In genomic region chr1:169487561-169487960, GRCh38 we compare ENCODE assay signal across 14 cellular contexts. TPM values are rescaled to one million over a fixed set of nuclear protein-coding genes. Genes with fewer than 3 reads are reported as not detected.
DNase-seq lines count a peak whose midpoint lies in the region; ATAC-seq and TF ChIP-seq lines count a peak whose summit lies in the region.
"Had no signal": no experiment of that assay in that cellular context is flagged by ENCODE, and none has a peak within 500 bp of the region (broad histone marks: within the 10 kb centered on the region; RNA-seq: fewer than 3 reads in every experiment).

No MANE protein-coding gene starts in this region.

- H3K27ac ChIP-seq in RWPE1, result peak overlapping the region; percentile 43; the same call in 1 of the 2 replicates
- H3K27ac ChIP-seq in smooth muscle cell (ENCODE audit: low read depth), result peak overlapping the region; percentile 99
- no peak overlapping the region for H3K27ac ChIP-seq in lower lobe of right lung

- H3K36me3 ChIP-seq in smooth muscle cell (ENCODE audit: low read depth) (no peaks in the 10 kb centered on the region), lower lobe of right lung (no peaks in the 10 kb centered on the region)
- H3K36me3 ChIP-seq: HAP-1 had no signal

- peak overlapping the region; percentile 82 for H3K4me2 ChIP-seq in smooth muscle cell

- no peak overlapping the region for H3K27ac Mint-ChIP-seq in natural killer cell treated with Interleukin-12 subunit alpha and Interleukin-12 subunit beta and Interleukin-15 and Interleukin-18, amount 100 ng/mL, for 72 hours
- H3K27ac Mint-ChIP-seq: effector memory CD8-positive, alpha-beta T cell had no signal

- DNase-seq in DMS53 (lab: John Stamatoyannopoulos, UW), result peak; percentile 74
- DNase-seq in DMS53 treated with DMSO at 0.1 percent for 48 hours (lab: John Stamatoyannopoulos, UW; ENCODE audit: unreplicated experiment), result no peak
- DNase-seq in RWPE1 (ENCODE audit: low spot score), result no peak
- DNase-seq in glomerular visceral epithelial cell (ENCODE audit: extremely low spot score), result peak; percentile 27
- DNase-seq in smooth muscle cell (lab: John Stamatoyannopoulos, UW; ENCODE audit: unreplicated experiment), result no peak
- DNase-seq in natural killer cell treated with Interleukin-12 subunit alpha and Interleukin-12 subunit beta and Interleukin-15 and Interleukin-18, amount 100 ng/mL, for 72 hours (ENCODE audit: low spot score), result no peak
- DNase-seq in lower lobe of right lung, result no peak
- DNase-seq in NCI-H524 (lab: John Stamatoyannopoulos, UW), result no peak
- DNase-seq: 8988T; COR-L47; effector memory CD8-positive, alpha-beta T cell; NCI-H1694 had no signal

- H3K4me1 Mint-ChIP-seq in natural killer cell treated with Interleukin-12 subunit alpha and Interleukin-12 subunit beta and Interleukin-15 and Interleukin-18, amount 100 ng/mL, for 72 hours (ENCODE audit: low read depth in 2 of 2), result peaks cover 31 to 33% of the 10 kb centered on the region in 2 donors

- POLR2A ChIA-PET in RWPE1 (lab: Yijun Ruan, JAX; ENCODE audit: low non-redundant PET), result no interaction called here

- H3K9me3 ChIP-seq in smooth muscle cell (replicated peaks; ENCODE audit: low read depth), result no peaks in the 10 kb centered on the region
- H3K9me3 ChIP-seq in lower lobe of right lung, result no peaks in the 10 kb centered on the region
- H3K9me3 ChIP-seq: HAP-1 had no signal

- TF ChIP-seq CTCF in RWPE1 (conservative IDR thresholded peaks at IDR 0.05; ENCODE audit: low read depth) (no peak), smooth muscle cell (IDR thresholded peaks at IDR 0.05; ENCODE audit: borderline replicate concordance, insufficient read depth, poor library complexity, severe bottlenecking) (no peak), lower lobe of right lung (IDR thresholded peaks at IDR 0.05) (no peak)

- H3F3A ChIP-seq in smooth muscle cell (ENCODE audit: low read depth), result peaks cover 8% of the 10 kb centered on the region

- H3K36me3 Mint-ChIP-seq in natural killer cell treated with Interleukin-12 subunit alpha and Interleukin-12 subunit beta and Interleukin-15 and Interleukin-18, amount 100 ng/mL, for 72 hours, result no peaks in the 10 kb centered on the region

- peaks cover 28% of the 10 kb centered on the region for H3K79me2 ChIP-seq in smooth muscle cell (ENCODE audit: low read depth)

- CTCF ChIA-PET in RWPE1 (lab: Yijun Ruan, JAX), result no interaction called here

- no peak for ATAC-seq in natural killer cell treated with Interleukin-12 subunit alpha and Interleukin-12 subunit beta and Interleukin-15 and Interleukin-18, amount 100 ng/mL, for 72 hours
- ATAC-seq in lower lobe of right lung, result no peak
- ATAC-seq: effector memory CD8-positive, alpha-beta T cell had no signal

- H3K4me3 ChIP-seq in smooth muscle cell (peak overlapping the region; percentile 89), lower lobe of right lung (no peak overlapping the region)
- H3K4me3 ChIP-seq: HAP-1, lung had no signal

- peak overlapping the region; percentile 95 for H3K9ac ChIP-seq in smooth muscle cell (ENCODE audit: low read depth)

- H3K4me1 ChIP-seq in smooth muscle cell (ENCODE audit: low read depth) (peaks cover 28% of the 10 kb centered on the region), lower lobe of right lung (peaks cover 30% of the 10 kb centered on the region)

- H3K4me3 Mint-ChIP-seq in natural killer cell treated with Interleukin-12 subunit alpha and Interleukin-12 subunit beta and Interleukin-15 and Interleukin-18, amount 100 ng/mL, for 72 hours, result no peak overlapping the region

- H3K9me3 Mint-ChIP-seq in natural killer cell treated with Interleukin-12 subunit alpha and Interleukin-12 subunit beta and Interleukin-15 and Interleukin-18, amount 100 ng/mL, for 72 hours, result no peaks in the 10 kb centered on the region
- H3K9me3 Mint-ChIP-seq: effector memory CD8-positive, alpha-beta T cell had no signal

- 58% methylated on average over 16 of the region's 16 CpGs for WGBS in smooth muscle cell (ENCODE audit: low lambda C conversion rate)

- peaks cover 0 to 3% of the 10 kb centered on the region in 2 donors for H3K27me3 Mint-ChIP-seq in natural killer cell treated with Interleukin-12 subunit alpha and Interleukin-12 subunit beta and Interleukin-15 and Interleukin-18, amount 100 ng/mL, for 72 hours

- intact Hi-C loops in lower lobe of right lung (cut with DNase I), result no loop called here

- H4K20me1 ChIP-seq in smooth muscle cell (ENCODE audit: low read depth), result peaks cover 27% of the 10 kb centered on the region

- H3K27me3 ChIP-seq in smooth muscle cell (ENCODE audit: low read depth), result no peaks in the 10 kb centered on the region
- H3K27me3 ChIP-seq in lower lobe of right lung (ENCODE audit: low read depth), result no peaks in the 10 kb centered on the region

- no peak overlapping the region for H2AFZ ChIP-seq in smooth muscle cell (ENCODE audit: low read depth)

RNA-seq across cellular contexts. Expression of gene SLC19A2, which starts 1.8 kb away (rescaled TPM):
- total RNA-seq in smooth muscle cell (59.4 and 65.2 TPM in 2 replicates), lower lobe of right lung (11.1 TPM)
- 12.3 and 15.1 TPM in 2 replicates for polyA plus RNA-seq in smooth muscle cell
- 1 to 10 TPM; 6.3 to 8.0 TPM for total RNA-seq in natural killer cell treated with Interleukin-12 subunit alpha and Interleukin-12 subunit beta and Interleukin-15 and Interleukin-18, amount 100 ng/mL, for 72 hours

Comparison
In these comparisons a context has a peak if more than half of its experiments do, and no peak if none do; other contexts are left out.
1. DNase-seq: peak in DMS53 (single experiment) and glomerular visceral epithelial cell (single experiment); none in DMS53 treated with DMSO at 0.1 percent for 48 hours (single experiment), RWPE1 (single experiment), smooth muscle cell (single experiment), natural killer cell treated with Interleukin-12 subunit alpha and Interleukin-12 subunit beta and Interleukin-15 and Interleukin-18, amount 100 ng/mL, for 72 hours (single experiment), lower lobe of right lung (single experiment) and NCI-H524 (0 of 2).